19 cellular contexts compared by ENCODE assay signal in the genomic region with DNA sequence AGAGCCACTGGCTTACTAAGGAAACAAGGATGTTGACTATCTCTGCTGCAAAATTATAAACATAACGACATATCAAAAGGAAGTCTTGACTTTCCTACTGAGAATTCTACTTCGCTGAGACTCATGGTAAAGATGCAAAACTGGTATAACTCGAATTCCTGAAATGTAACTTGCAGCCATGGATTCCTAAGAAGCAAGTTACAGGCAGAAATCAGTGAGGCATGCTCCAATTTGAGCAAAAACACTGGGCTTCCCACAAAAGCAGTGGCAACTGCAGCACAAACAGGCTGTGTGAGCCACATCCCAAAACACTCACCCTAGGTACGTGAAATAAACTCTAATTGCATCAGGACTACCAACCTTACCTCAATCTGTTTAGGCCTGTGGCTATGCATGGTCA.
DNase-seq lines count a peak whose midpoint lies in the region; ATAC-seq, FAIRE-seq and TF ChIP-seq lines count a peak whose summit lies in the region.
"Had no signal": no experiment of that assay in that cellular context is flagged by ENCODE, and none has a peak within 500 bp of the region (broad histone marks: within the 10 kb centered on the region; RNA-seq: fewer than 3 reads in every experiment).

No MANE protein-coding gene starts in this region.

- DNase-seq in activated CD4-positive, alpha-beta T cell treated with anti-CD3 and anti-CD28 coated beads, Interleukin-2, amount 10 ng/mL, durations not matched to agents 24 days and 14 days = no peak
- DNase-seq in activated CD4-positive, alpha-beta T cell treated with anti-CD3 and anti-CD28 coated beads, Interleukin-2, amount 50 U/mL, for 4 hours = no peak
- DNase-seq in astrocyte (ENCODE audit: low read depth) (peak; percentile 35), left kidney (ENCODE audit: low read depth, low spot score) (peak; percentile 56), D721Med (ENCODE audit: insufficient read length, low spot score) (no peak), aorta (no peak)
- DNase-seq: activated naive CD4-positive, alpha-beta T cell treated with Interleukin-2 at 50 U/mL for 16 hours; COR-L47; HCEC 1CT; NCI-H1105 treated with DMSO at 0.1 percent for 48 hours; NCI-H510A; stimulated activated CD4-positive, alpha-beta T cell treated with anti-CD3 and anti-CD28 coated beads, Interleukin-15, amount 100 ng/mL, for 24 hours; T1000; thyroid gland had no signal

- no peaks in the 10 kb centered on the region for H3K36me3 ChIP-seq in astrocyte (ENCODE audit: insufficient read depth, low read length)
- no peaks in the 10 kb centered on the region for H3K36me3 ChIP-seq in aorta (ENCODE audit: control insufficient read depth in 1 of 2, insufficient read depth in 2 of 2, low read length in 1 of 2)
- H3K36me3 ChIP-seq: cardiac muscle cell, thyroid gland had no signal

- H2AFZ ChIP-seq in astrocyte (ENCODE audit: low read depth, low read length) = no peak overlapping the region

- H3K4me3 ChIP-seq in astrocyte (ENCODE audit: insufficient read depth, low read depth, low read length) (no peak overlapping the region), aorta (ENCODE audit: low read length in 2 of 2) (no peak overlapping the region)
- H3K4me3 ChIP-seq: thyroid gland had no signal

- ATAC-seq in HG03095 (IDR thresholded peaks at IDR 0.05; ENCODE audit: unreplicated experiment) = no peak
- no peak for ATAC-seq in aorta (ENCODE audit: low FRiP score)

- peaks cover 38% of the 10 kb centered on the region for H3K79me2 ChIP-seq in astrocyte (ENCODE audit: insufficient read depth, low read length)
- H3K79me2 ChIP-seq: parathyroid adenoma had no signal

- no peak for FAIRE-seq in astrocyte (lab: Jason Lieb, UNC)
- FAIRE-seq in D721Med (lab: Jason Lieb, UNC) = no peak

- H3K9me3 ChIP-seq in astrocyte (ENCODE audit: insufficient read depth, low read depth, low read length) (no peaks in the 10 kb centered on the region), aorta (ENCODE audit: control insufficient read depth, low read length) (no peaks in the 10 kb centered on the region)
- H3K9me3 ChIP-seq: thyroid gland had no signal

- intact Hi-C loops in activated CD4-positive, alpha-beta T cell treated with anti-CD3 and anti-CD28 coated beads, Interleukin-2, amount 10 ng/mL, durations not matched to agents 24 days and 14 days (cut with micrococcal nuclease) = loop anchor here (1.0 to 5.0 kb wide), 4 partner anchors 40 to 495 kb away; no protein-coding TSS in a partner anchor
- intact Hi-C loops in aorta (cut with DNase I) = loop anchor here (5.0 kb wide), 1 partner anchor 215 kb away; no protein-coding TSS in a partner anchor

- H3K36me3 Mint-ChIP-seq in activated CD4-positive, alpha-beta T cell treated with anti-CD3 and anti-CD28 coated beads, Interleukin-2, amount 10 ng/mL, durations not matched to agents 24 days and 14 days (ENCODE audit: low read depth) = no peaks in the 10 kb centered on the region
- H3K36me3 Mint-ChIP-seq in astrocyte (ENCODE audit: low read depth, unreplicated experiment) = no peaks in the 10 kb centered on the region
- H3K36me3 Mint-ChIP-seq: memory B cell had no signal

- peak overlapping the region; percentile 23 for H3K27ac Mint-ChIP-seq in activated CD4-positive, alpha-beta T cell treated with anti-CD3 and anti-CD28 coated beads, Interleukin-2, amount 10 ng/mL, durations not matched to agents 24 days and 14 days
- H3K27ac Mint-ChIP-seq in astrocyte (ENCODE audit: unreplicated experiment) = peak overlapping the region; percentile 27
- H3K27ac Mint-ChIP-seq: memory B cell had no signal

- 85 to 87% methylated on average over 4 of the region's 4 CpGs for WGBS in aorta, 2 donors

- no peaks in the 10 kb centered on the region for H3K27me3 ChIP-seq in astrocyte (ENCODE audit: insufficient read depth, low read length)
- no peaks in the 10 kb centered on the region for H3K27me3 ChIP-seq in aorta (ENCODE audit: control insufficient read depth in 1 of 2, insufficient read depth in 2 of 2, low read length in 1 of 2)
- H3K27me3 ChIP-seq: cardiac muscle cell, thyroid gland had no signal

- H3K9me3 Mint-ChIP-seq in activated CD4-positive, alpha-beta T cell treated with anti-CD3 and anti-CD28 coated beads, Interleukin-2, amount 10 ng/mL, durations not matched to agents 24 days and 14 days = no peaks in the 10 kb centered on the region
- H3K9me3 Mint-ChIP-seq in astrocyte (ENCODE audit: unreplicated experiment) = no peaks in the 10 kb centered on the region
- H3K9me3 Mint-ChIP-seq: memory B cell had no signal

- peak overlapping the region; percentile 93 for H3K9ac ChIP-seq in astrocyte (ENCODE audit: low read length)
- H3K9ac ChIP-seq: parathyroid adenoma had no signal

- peaks cover 6% of the 10 kb centered on the region for H4K20me1 ChIP-seq in astrocyte (ENCODE audit: insufficient read depth, low read length)

- peaks cover 25% of the 10 kb centered on the region for H3K4me1 Mint-ChIP-seq in activated CD4-positive, alpha-beta T cell treated with anti-CD3 and anti-CD28 coated beads, Interleukin-2, amount 10 ng/mL, durations not matched to agents 24 days and 14 days
- H3K4me1 Mint-ChIP-seq in astrocyte (ENCODE audit: low read depth, unreplicated experiment) = peaks cover 26% of the 10 kb centered on the region

- no peak for TF ChIP-seq CTCF in astrocyte (IDR thresholded peaks at IDR 0.05; ENCODE audit: insufficient read depth, low read depth, low read length)
- TF ChIP-seq CTCF in D721Med (IDR thresholded peaks at IDR 0.05; ENCODE audit: insufficient read depth, missing control alignments) = no peak

- H3K4me2 ChIP-seq in astrocyte (ENCODE audit: low read length) = peak overlapping the region; percentile 95

- peak overlapping the region; percentile 85 for H3K4me3 Mint-ChIP-seq in activated CD4-positive, alpha-beta T cell treated with anti-CD3 and anti-CD28 coated beads, Interleukin-2, amount 10 ng/mL, durations not matched to agents 24 days and 14 days
- peak overlapping the region; percentile 97 for H3K4me3 Mint-ChIP-seq in astrocyte (ENCODE audit: unreplicated experiment)

- H3K27ac ChIP-seq in astrocyte (ENCODE audit: low read depth, low read length) = peak overlapping the region; percentile 96
- peak overlapping the region; percentile 92 for H3K27ac ChIP-seq in temporal lobe (ENCODE audit: low read depth, low read length)
- H3K27ac ChIP-seq in aorta (ENCODE audit: low read depth in 1 of 2, low read length in 2 of 2) = no peak overlapping the region
- H3K27ac ChIP-seq: cardiac muscle cell, parathyroid adenoma, thyroid gland had no signal

- H3K4me1 ChIP-seq in astrocyte (ENCODE audit: insufficient read depth, low read length) (peaks cover 32% of the 10 kb centered on the region), aorta (ENCODE audit: control insufficient read depth in 1 of 2, insufficient read depth in 2 of 2, low read length in 2 of 2) (peaks cover 0 to 3% of the 10 kb centered on the region in 2 donors)
- H3K4me1 ChIP-seq: parathyroid adenoma, thyroid gland had no signal

- peaks cover 20% of the 10 kb centered on the region for H3K27me3 Mint-ChIP-seq in activated CD4-positive, alpha-beta T cell treated with anti-CD3 and anti-CD28 coated beads, Interleukin-2, amount 10 ng/mL, durations not matched to agents 24 days and 14 days
- H3K27me3 Mint-ChIP-seq in astrocyte (ENCODE audit: low read depth, unreplicated experiment) = no peaks in the 10 kb centered on the region

Comparison
In these comparisons a context has a peak if more than half of its experiments do, and no peak if none do; other contexts are left out.
1. DNase-seq: peak in astrocyte (single experiment) and left kidney (single experiment); none in activated CD4-positive, alpha-beta T cell treated with anti-CD3 and anti-CD28 coated beads, Interleukin-2, amount 10 ng/mL, durations not matched to agents 24 days and 14 days (single experiment), activated CD4-positive, alpha-beta T cell treated with anti-CD3 and anti-CD28 coated beads, Interleukin-2, amount 50 U/mL, for 4 hours (0 of 2), D721Med (single experiment) and aorta (0 of 2).
2. H3K27ac ChIP-seq: peak in astrocyte (single experiment) and temporal lobe (single experiment); none in aorta (0 of 2).